In genomic region chr18:11506871-11507270, GRCh38 we compare ENCODE assay signal across 22 cellular contexts.
"Had no signal": no experiment of that assay in that cellular context is flagged by ENCODE, and none has a peak within 500 bp of the region (broad histone marks: within the 10 kb centered on the region; RNA-seq: fewer than 3 reads in every experiment).

No MANE protein-coding gene starts in this region.

- H3K4me1 ChIP-seq: prostate gland, stomach had no signal

- H3K36me3 ChIP-seq: gastrocnemius medialis, heart right ventricle, prostate gland, stomach, thoracic aorta had no signal

- H3K27ac ChIP-seq: dorsolateral prefrontal cortex, gastrocnemius medialis, heart right ventricle, parathyroid adenoma, prostate gland, skin epidermis, stomach, thoracic aorta had no signal

- H2AFZ ChIP-seq: parathyroid adenoma had no signal

- H3K4me3 ChIP-seq: dorsolateral prefrontal cortex, gastrocnemius medialis, heart right ventricle, prostate gland, skin epidermis, stomach, thoracic aorta had no signal

- H3K27me3 ChIP-seq: gastrocnemius medialis, heart right ventricle had no signal

- H3K9ac ChIP-seq: parathyroid adenoma had no signal

- H3K9me3 ChIP-seq: gastrocnemius medialis, heart right ventricle, prostate gland, stomach, thoracic aorta had no signal

- H3K79me2 ChIP-seq: parathyroid adenoma had no signal

- DNase-seq: cortex of kidney; dorsolateral prefrontal cortex; effector CD8-positive, alpha-beta T cell; gastrocnemius medialis; heart right ventricle; hypothalamus; islet precursor cell; mammary epithelial cell; naive thymus-derived CD4-positive, alpha-beta T cell; nephron progenitor cell; stimulated activated CD4-positive, alpha-beta T cell treated with anti-CD3 and anti-CD28 coated beads, Interleukin-2, amount 100 ng/mL, for 24 hours; stimulated activated naive CD4-positive, alpha-beta T cell; stomach; substantia nigra; trophoblast cell had no signal

- ATAC-seq: esophagus mucosa; gastrocnemius medialis; heart right ventricle; left lobe of liver; naive thymus-derived CD4-positive, alpha-beta T cell; sciatic nerve had no signal
